Comparison of ENCODE assay signal across 8 cellular contexts in the genomic region with DNA sequence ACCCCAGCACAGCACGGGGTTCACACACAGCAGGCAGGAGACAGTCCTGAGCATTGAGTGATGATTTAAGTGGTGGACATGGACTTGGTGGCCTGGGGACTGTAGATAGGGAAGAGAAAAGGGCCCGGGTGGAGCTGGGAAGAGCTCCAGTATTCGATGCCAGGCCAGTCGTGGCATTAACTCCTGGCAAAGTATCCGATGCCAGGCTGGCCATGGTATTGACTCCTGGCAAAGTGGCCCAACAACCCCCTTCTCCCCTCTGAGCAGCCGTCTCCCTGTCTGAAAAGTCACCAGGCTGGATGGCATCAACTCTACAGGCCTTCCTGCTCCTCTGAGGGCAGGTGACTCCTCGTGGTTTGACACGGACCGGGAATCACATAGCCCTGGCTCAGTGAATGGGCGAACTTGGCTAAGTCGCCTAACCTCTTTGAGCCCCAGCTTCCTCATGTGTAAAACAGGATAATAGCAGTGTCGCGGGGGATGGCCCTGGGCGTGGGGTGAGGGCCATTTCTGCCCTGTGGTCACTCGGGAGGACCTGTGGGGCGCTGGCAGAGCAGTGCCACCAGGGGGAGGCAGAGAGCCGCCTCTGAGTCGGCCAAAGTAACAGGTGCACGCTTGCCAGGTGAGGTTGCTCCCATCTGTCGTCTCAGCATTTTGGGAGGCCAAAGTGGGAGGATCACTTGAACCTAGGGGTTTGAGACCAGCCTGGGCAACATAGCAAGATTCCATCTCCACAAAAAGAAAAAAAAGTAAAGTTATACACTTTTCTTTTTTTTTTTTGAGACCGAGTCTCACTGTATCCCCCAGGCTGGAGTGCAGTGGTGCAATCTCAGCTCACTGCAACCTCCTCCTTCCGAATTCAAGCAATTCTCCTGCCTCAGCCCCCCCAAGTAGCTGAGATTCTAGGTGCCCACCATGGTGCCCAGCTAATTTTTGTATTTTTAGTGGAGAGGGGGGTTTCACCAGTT. TPM values are rescaled to one million over a fixed set of nuclear protein-coding genes. Genes with fewer than 3 reads are reported as not detected.
DNase-seq lines count a peak whose midpoint lies in the region; ATAC-seq, FAIRE-seq and TF ChIP-seq lines count a peak whose summit lies in the region.

No MANE protein-coding gene starts in this region.

- no peak for FAIRE-seq in bronchial epithelial cell (lab: Jason Lieb, UNC)

- POLR2A ChIA-PET in GM10248 (lab: Yijun Ruan, JAX), result no interaction called here

- CTCF ChIA-PET in GM10248 (lab: Yijun Ruan, JAX), result interaction anchor here (0.5 to 9.1 kb wide), 26 partner anchors 9 to 240 kb away, joined by 3 to 247 read pairs (median 5); no protein-coding TSS in a partner anchor

- H3K36me3 ChIP-seq in bronchial epithelial cell (ENCODE audit: control insufficient read depth, insufficient read depth, low read length), result no peaks in the 10 kb centered on the region

- DNase-seq in GM10248 (ENCODE audit: extremely low spot score), result peak; percentile 76
- peak; percentile 18 for DNase-seq in NCI-H146 treated with DMSO at 0.1 percent for 48 hours (lab: John Stamatoyannopoulos, UW; ENCODE audit: unreplicated experiment)
- peak; percentile 49 for DNase-seq in activated CD4-positive, CD25-positive, alpha-beta regulatory T cell treated with anti-CD3 and anti-CD28 coated beads, Interleukin-2, amount 50 U/mL, for 16 hours (ENCODE audit: low read depth, low spot score)
- peak; percentile 54 for DNase-seq in bronchial epithelial cell (ENCODE audit: low read depth)
- peak; percentile 61 to 82 for DNase-seq in left colon
- peak; percentile 66 to 75 for DNase-seq in stimulated activated CD4-positive, alpha-beta T cell treated with anti-CD3 and anti-CD28 coated beads, Interleukin-4, amount 100 ng/mL, for 4 hours

- no peak overlapping the region for H3K4me3 ChIP-seq in bronchial epithelial cell (ENCODE audit: low read depth, low read length)

- intact Hi-C loops in left colon (cut with DNase I, micrococcal nuclease), result loop anchor here in 1 of 2 donors (5.0 kb wide), 1 partner anchor 144 kb away; no protein-coding TSS in a partner anchor

- no peaks in the 10 kb centered on the region for H3K27me3 ChIP-seq in bronchial epithelial cell (ENCODE audit: control insufficient read depth, insufficient read depth, low read length)

- TF ChIP-seq CTCF in GM10248 (IDR thresholded peaks at IDR 0.05; ENCODE audit: control extremely low read depth, extremely low read depth, low read depth, missing control alignments), result peak; percentile 96
- TF ChIP-seq CTCF in bronchial epithelial cell (IDR thresholded peaks at IDR 0.05; ENCODE audit: insufficient read depth, low read length, severe bottlenecking), result peak; percentile 96

- ATAC-seq in left colon (peak; percentile 48), GM18517 (IDR thresholded peaks at IDR 0.05; ENCODE audit: unreplicated experiment) (no peak), GM21737 (IDR thresholded peaks at IDR 0.05; ENCODE audit: unreplicated experiment) (no peak)

RNA-seq across cellular contexts. Expression of a gene that starts 5.7 kb away (rescaled TPM):
- total RNA-seq in bronchial epithelial cell (13.7 and 20.5 TPM in 2 replicates), left colon (10 to 100 TPM; 64.2 to 82.4 TPM)

RNA-seq across cellular contexts. Expression of a gene that starts 48.9 kb away (rescaled TPM):
- 2.4 and 3.1 TPM in 2 replicates for total RNA-seq in bronchial epithelial cell
- 10 to 100 TPM; 10.5 to 11.0 TPM for total RNA-seq in left colon

RNA-seq across cellular contexts. Expression of a gene that starts 57.3 kb away (rescaled TPM):
- 70.0 and 90.4 TPM in 2 replicates for total RNA-seq in bronchial epithelial cell
- 10 to 100 TPM; 49.5 to 72.2 TPM for total RNA-seq in left colon

Comparison
In these comparisons a context has a peak if more than half of its experiments do, and no peak if none do; other contexts are left out.
1. DNase-seq: peak in every context shown above with its lines; median percentile 76 in GM10248; 72 in left colon; 70 in stimulated activated CD4-positive, alpha-beta T cell treated with anti-CD3 and anti-CD28 coated beads, Interleukin-4, amount 100 ng/mL, for 4 hours; 54 in bronchial epithelial cell; 49 in activated CD4-positive, CD25-positive, alpha-beta regulatory T cell treated with anti-CD3 and anti-CD28 coated beads, Interleukin-2, amount 50 U/mL, for 16 hours; 18 in NCI-H146 treated with DMSO at 0.1 percent for 48 hours.